In the genomic region with DNA sequence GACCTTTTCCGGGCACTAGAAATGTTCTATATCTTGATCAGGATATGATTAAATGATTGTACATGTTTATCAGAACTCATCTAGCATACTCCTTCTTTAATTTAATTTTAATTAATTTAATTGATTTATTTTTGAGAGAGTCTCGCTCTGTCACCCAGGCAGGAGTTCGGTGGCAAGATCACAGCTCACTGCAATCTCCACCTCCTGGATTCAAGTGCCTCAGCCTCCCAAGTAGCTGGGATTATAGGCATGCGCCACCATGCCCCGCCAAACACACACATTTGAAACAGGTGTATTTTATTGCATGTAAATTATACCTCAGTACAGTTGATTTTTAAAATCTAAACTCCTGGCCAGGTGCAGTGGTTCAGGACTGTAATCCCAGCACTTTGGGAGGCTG, we compare ENCODE assay signal across 22 cellular contexts. TPM values are rescaled to one million over a fixed set of nuclear protein-coding genes. Genes with fewer than 3 reads are reported as not detected.
"Had no signal": no experiment of that assay in that cellular context is flagged by ENCODE, and none has a peak within 500 bp of the region (broad histone marks: within the 10 kb centered on the region; RNA-seq: fewer than 3 reads in every experiment).

No MANE protein-coding gene starts in this region.

- H3K9me3 ChIP-seq: SJSA1 had no signal

- H3K27ac Mint-ChIP-seq: IgD-negative memory B cell had no signal

- H3K27ac ChIP-seq: HL-60, KMS-11, SJSA1, SK-N-MC had no signal

- H3K4me1 ChIP-seq: SJSA1 had no signal

- H3K36me3 Mint-ChIP-seq: IgD-negative memory B cell had no signal

- H3K4me3 Mint-ChIP-seq: IgD-negative memory B cell had no signal

- H3K36me3 ChIP-seq: SJSA1 had no signal

- H3K4me3 ChIP-seq: K562, SJSA1, SK-N-MC had no signal

- ATAC-seq: K562 had no signal

- H3K9me3 Mint-ChIP-seq: IgD-negative memory B cell had no signal

- DNase-seq: Kasumi-1, MM.1S, NCI-H1092 treated with DMSO at 0.1 percent for 48 hours, NCI-H1436 treated with DMSO at 0.1 percent for 48 hours, NCI-H1694, NCI-H187 treated with DMSO at 0.1 percent for 48 hours, NCI-H2029 treated with DMSO at 0.1 percent for 48 hours, NCI-H2171 treated with DMSO at 0.1 percent for 48 hours, NCI-H345, NCI-H446 treated with DMSO at 0.1 percent for 48 hours, NCI-H510A treated with DMSO at 0.1 percent for 48 hours, NCI-H82, Right ventricle myocardium superior, RPMI8226, SIG-M5 had no signal

- H3K27me3 ChIP-seq: SJSA1 had no signal

RNA-seq across cellular contexts. Expression of gene CEACAM16, which starts 32.1 kb away (rescaled TPM):
- total RNA-seq: K562, M059J, Right ventricle myocardium superior, SJSA1 had no signal
- polyA plus RNA-seq: IgD-negative memory B cell, K562 had no signal

RNA-seq across cellular contexts. Expression of gene CBLC, which starts 46.6 kb away (rescaled TPM):
- total RNA-seq: M059J, Right ventricle myocardium superior, SJSA1 had no signal
- polyA plus RNA-seq: IgD-negative memory B cell, K562 had no signal

RNA-seq across cellular contexts. Expression of gene CEACAM19, which starts 59.8 kb away (rescaled TPM):
- polyA plus RNA-seq: IgD-negative memory B cell had no signal
